In genomic region chr4:72006576-72006975, GRCh38 we compare ENCODE assay signal across 13 cellular contexts.
DNase-seq lines count a peak whose midpoint lies in the region; ATAC-seq, FAIRE-seq and TF ChIP-seq lines count a peak whose summit lies in the region.
"Had no signal": no experiment of that assay in that cellular context is flagged by ENCODE, and none has a peak within 500 bp of the region (broad histone marks: within the 10 kb centered on the region; RNA-seq: fewer than 3 reads in every experiment).

No MANE protein-coding gene starts in this region.

- TF ChIP-seq CTCF in fibroblast of pulmonary artery (IDR thresholded peaks at IDR 0.05; ENCODE audit: low read length, missing control alignments), result no peak

- DNase-seq in H54 (ENCODE audit: insufficient read length, low spot score), result peak; percentile 6
- peak; percentile 3 for DNase-seq in T1000 (lab: John Stamatoyannopoulos, UW)
- peak; percentile 58 for DNase-seq in fibroblast of pulmonary artery (ENCODE audit: low read depth)
- no peak for DNase-seq in NOMO-1 (lab: John Stamatoyannopoulos, UW; ENCODE audit: unreplicated experiment in 2 of 2)
- DNase-seq in inferior parietal cortex (ENCODE audit: extremely low spot score), result no peak
- no peak for DNase-seq in activated T-cell treated with anti-CD3 and anti-CD28 coated beads for 4 hours
- DNase-seq: activated naive CD8-positive, alpha-beta T cell treated with anti-CD3 and anti-CD28 coated beads, Interleukin-2, amount 10 ng/mL, durations not matched to agents 7 days and 5 days; glutamatergic neuron; natural killer cell; stomach had no signal

- no peak for ATAC-seq in GM21529 (IDR thresholded peaks at IDR 0.05; ENCODE audit: unreplicated experiment)
- ATAC-seq: activated CD4-positive, CD25-positive, alpha-beta regulatory T cell treated with anti-CD3 and anti-CD28 coated beads, Interleukin-2, amount 50 U/mL, for 24 hours; left lobe of liver; natural killer cell had no signal

- FAIRE-seq in H54 (lab: Jason Lieb, UNC), result peak; percentile 77

- no peak for TF ChIP-seq POLR2A in H54 (IDR thresholded peaks at IDR 0.05; ENCODE audit: low read depth, low read length)

- H3K4me3 ChIP-seq in fibroblast of pulmonary artery (replicated peaks; ENCODE audit: low read depth, low read length), result no peak overlapping the region
- H3K4me3 ChIP-seq: stomach had no signal

Comparison
In these comparisons a context has a peak if more than half of its experiments do, and no peak if none do; other contexts are left out.
1. DNase-seq: peak in H54 (single experiment), T1000 (single experiment) and fibroblast of pulmonary artery (single experiment); none in NOMO-1 (0 of 2), inferior parietal cortex (single experiment) and activated T-cell treated with anti-CD3 and anti-CD28 coated beads for 4 hours (single experiment).